1 cellular context compared by ENCODE assay signal in genomic region chr16:67451704-67452435, GRCh38.
TF ChIP-seq lines count a peak whose summit lies in the region.

No MANE protein-coding gene starts in this region.

TF ChIP-seq in GM23338, 12 proteins besides CTCF, POLR2A, EP300 and RAD21:
- TF ChIP-seq ZNF331 (CRISPR knock-in tag; IDR thresholded peaks at IDR 0.05; ENCODE audit: low read depth) (no peak), ETS1 (IDR thresholded peaks at IDR 0.05) (no peak), EZH2 (IDR thresholded peaks at IDR 0.05; ENCODE audit: low read depth, unreplicated experiment) (no peak), ZNF114 (CRISPR knock-in tag; IDR thresholded peaks at IDR 0.05) (no peak), CREB1 (CRISPR knock-in tag; IDR thresholded peaks at IDR 0.05; ENCODE audit: low read depth) (no peak)
- TF ChIP-seq, protein P1, sequence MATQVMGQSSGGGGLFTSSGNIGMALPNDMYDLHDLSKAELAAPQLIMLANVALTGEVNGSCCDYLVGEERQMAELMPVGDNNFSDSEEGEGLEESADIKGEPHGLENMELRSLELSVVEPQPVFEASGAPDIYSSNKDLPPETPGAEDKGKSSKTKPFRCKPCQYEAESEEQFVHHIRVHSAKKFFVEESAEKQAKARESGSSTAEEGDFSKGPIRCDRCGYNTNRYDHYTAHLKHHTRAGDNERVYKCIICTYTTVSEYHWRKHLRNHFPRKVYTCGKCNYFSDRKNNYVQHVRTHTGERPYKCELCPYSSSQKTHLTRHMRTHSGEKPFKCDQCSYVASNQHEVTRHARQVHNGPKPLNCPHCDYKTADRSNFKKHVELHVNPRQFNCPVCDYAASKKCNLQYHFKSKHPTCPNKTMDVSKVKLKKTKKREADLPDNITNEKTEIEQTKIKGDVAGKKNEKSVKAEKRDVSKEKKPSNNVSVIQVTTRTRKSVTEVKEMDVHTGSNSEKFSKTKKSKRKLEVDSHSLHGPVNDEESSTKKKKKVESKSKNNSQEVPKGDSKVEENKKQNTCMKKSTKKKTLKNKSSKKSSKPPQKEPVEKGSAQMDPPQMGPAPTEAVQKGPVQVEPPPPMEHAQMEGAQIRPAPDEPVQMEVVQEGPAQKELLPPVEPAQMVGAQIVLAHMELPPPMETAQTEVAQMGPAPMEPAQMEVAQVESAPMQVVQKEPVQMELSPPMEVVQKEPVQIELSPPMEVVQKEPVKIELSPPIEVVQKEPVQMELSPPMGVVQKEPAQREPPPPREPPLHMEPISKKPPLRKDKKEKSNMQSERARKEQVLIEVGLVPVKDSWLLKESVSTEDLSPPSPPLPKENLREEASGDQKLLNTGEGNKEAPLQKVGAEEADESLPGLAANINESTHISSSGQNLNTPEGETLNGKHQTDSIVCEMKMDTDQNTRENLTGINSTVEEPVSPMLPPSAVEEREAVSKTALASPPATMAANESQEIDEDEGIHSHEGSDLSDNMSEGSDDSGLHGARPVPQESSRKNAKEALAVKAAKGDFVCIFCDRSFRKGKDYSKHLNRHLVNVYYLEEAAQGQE (IDR thresholded peaks at IDR 0.05; ENCODE audit: unreplicated experiment) = no peak
- TF ChIP-seq, protein P2, sequence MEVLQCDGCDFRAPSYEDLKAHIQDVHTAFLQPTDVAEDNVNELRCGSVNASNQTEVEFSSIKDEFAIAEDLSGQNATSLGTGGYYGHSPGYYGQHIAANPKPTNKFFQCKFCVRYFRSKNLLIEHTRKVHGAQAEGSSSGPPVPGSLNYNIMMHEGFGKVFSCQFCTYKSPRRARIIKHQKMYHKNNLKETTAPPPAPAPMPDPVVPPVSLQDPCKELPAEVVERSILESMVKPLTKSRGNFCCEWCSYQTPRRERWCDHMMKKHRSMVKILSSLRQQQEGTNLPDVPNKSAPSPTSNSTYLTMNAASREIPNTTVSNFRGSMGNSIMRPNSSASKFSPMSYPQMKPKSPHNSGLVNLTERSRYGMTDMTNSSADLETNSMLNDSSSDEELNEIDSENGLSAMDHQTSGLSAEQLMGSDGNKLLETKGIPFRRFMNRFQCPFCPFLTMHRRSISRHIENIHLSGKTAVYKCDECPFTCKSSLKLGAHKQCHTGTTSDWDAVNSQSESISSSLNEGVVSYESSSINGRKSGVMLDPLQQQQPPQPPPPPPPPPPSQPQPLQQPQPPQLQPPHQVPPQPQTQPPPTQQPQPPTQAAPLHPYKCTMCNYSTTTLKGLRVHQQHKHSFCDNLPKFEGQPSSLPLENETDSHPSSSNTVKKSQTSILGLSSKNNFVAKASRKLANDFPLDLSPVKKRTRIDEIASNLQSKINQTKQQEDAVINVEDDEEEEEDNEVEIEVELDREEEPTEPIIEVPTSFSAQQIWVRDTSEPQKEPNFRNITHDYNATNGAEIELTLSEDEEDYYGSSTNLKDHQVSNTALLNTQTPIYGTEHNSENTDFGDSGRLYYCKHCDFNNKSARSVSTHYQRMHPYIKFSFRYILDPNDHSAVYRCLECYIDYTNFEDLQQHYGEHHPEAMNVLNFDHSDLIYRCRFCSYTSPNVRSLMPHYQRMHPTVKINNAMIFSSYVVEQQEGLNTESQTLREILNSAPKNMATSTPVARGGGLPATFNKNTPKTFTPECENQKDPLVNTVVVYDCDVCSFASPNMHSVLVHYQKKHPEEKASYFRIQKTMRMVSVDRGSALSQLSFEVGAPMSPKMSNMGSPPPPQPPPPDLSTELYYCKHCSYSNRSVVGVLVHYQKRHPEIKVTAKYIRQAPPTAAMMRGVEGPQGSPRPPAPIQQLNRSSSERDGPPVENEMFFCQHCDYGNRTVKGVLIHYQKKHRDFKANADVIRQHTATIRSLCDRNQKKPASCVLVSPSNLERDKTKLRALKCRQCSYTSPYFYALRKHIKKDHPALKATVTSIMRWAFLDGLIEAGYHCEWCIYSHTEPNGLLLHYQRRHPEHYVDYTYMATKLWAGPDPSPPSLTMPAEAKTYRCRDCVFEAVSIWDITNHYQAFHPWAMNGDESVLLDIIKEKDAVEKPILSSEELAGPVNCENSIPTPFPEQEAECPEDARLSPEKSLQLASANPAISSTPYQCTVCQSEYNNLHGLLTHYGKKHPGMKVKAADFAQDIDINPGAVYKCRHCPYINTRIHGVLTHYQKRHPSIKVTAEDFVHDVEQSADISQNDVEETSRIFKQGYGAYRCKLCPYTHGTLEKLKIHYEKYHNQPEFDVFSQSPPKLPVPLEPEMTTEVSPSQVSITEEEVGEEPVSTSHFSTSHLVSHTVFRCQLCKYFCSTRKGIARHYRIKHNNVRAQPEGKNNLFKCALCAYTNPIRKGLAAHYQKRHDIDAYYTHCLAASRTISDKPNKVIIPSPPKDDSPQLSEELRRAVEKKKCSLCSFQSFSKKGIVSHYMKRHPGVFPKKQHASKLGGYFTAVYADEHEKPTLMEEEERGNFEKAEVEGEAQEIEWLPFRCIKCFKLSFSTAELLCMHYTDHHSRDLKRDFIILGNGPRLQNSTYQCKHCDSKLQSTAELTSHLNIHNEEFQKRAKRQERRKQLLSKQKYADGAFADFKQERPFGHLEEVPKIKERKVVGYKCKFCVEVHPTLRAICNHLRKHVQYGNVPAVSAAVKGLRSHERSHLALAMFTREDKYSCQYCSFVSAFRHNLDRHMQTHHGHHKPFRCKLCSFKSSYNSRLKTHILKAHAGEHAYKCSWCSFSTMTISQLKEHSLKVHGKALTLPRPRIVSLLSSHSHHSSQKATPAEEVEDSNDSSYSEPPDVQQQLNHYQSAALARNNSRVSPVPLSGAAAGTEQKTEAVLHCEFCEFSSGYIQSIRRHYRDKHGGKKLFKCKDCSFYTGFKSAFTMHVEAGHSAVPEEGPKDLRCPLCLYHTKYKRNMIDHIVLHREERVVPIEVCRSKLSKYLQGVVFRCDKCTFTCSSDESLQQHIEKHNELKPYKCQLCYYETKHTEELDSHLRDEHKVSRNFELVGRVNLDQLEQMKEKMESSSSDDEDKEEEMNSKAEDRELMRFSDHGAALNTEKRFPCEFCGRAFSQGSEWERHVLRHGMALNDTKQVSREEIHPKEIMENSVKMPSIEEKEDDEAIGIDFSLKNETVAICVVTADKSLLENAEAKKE (CRISPR knock-in tag; IDR thresholded peaks at IDR 0.05) = no peak
